Comparison of ENCODE assay signal across 8 cellular contexts in genomic region chr2:71226391-71226964, GRCh38. TPM values are rescaled to one million over a fixed set of nuclear protein-coding genes. Genes with fewer than 3 reads are reported as not detected.
A peak's percentile ranks its signal among the peaks of the same experiment; 100 is the strongest.
DNase-seq lines count a peak whose midpoint lies in the region; ATAC-seq and TF ChIP-seq lines count a peak whose summit lies in the region.

No MANE protein-coding gene starts in this region.

- no peak for TF ChIP-seq POLR2A in breast epithelium (IDR thresholded peaks at IDR 0.05)

- H3K27ac ChIP-seq in ACC112 (ENCODE audit: low read depth, low read length) = no peak overlapping the region
- peak overlapping the region; percentile 90 to 93 for H3K27ac ChIP-seq in breast epithelium

- peaks cover 3% of the 10 kb centered on the region for H3K4me1 ChIP-seq in ACC112 (ENCODE audit: control insufficient read depth, insufficient read depth, low read length, unreplicated experiment)
- no peaks in the 10 kb centered on the region for H3K4me1 ChIP-seq in breast epithelium

- H2AFZ ChIP-seq in ACC112 (ENCODE audit: low read length, unreplicated experiment) = peak overlapping the region; percentile 85

- H3K9me3 ChIP-seq in breast epithelium = no peaks in the 10 kb centered on the region

- no peaks in the 10 kb centered on the region for H3K36me3 ChIP-seq in ACC112 (ENCODE audit: insufficient read depth, low read length)
- H3K36me3 ChIP-seq in breast epithelium = no peaks in the 10 kb centered on the region
- H3K36me3 ChIP-seq in kidney epithelial cell (ENCODE audit: control insufficient read depth, insufficient read depth, low read length) = no peaks in the 10 kb centered on the region

- ATAC-seq in GM19035 (IDR thresholded peaks at IDR 0.05; ENCODE audit: unreplicated experiment) (peak; percentile 13), HG03521 (IDR thresholded peaks at IDR 0.05; ENCODE audit: unreplicated experiment) (peak; percentile 1)

- H3K4me3 ChIP-seq in ACC112 (ENCODE audit: low read depth, low read length) (peak overlapping the region; percentile 76), breast epithelium (peak overlapping the region; percentile 65 to 98 (median 83)), kidney epithelial cell (ENCODE audit: low read depth, low read length) (peak overlapping the region; percentile 50)

- H3K79me2 ChIP-seq in ACC112 (ENCODE audit: control insufficient read depth, insufficient read depth, low read length, unreplicated experiment) = no peaks in the 10 kb centered on the region

- H3K27me3 ChIP-seq in ACC112 (ENCODE audit: insufficient read depth, low read length) (peaks cover 53% of the 10 kb centered on the region), breast epithelium (no peaks in the 10 kb centered on the region), kidney epithelial cell (ENCODE audit: control insufficient read depth, insufficient read depth, low read length) (no peaks in the 10 kb centered on the region)

- intact Hi-C loops in breast epithelium (cut with DNase I; ENCODE audit: low total_unique reads) = no loop called here

- no peak for TF ChIP-seq CTCF in breast epithelium (IDR thresholded peaks at IDR 0.05)
- peak; percentile 5 for TF ChIP-seq CTCF in kidney epithelial cell (IDR thresholded peaks at IDR 0.05; ENCODE audit: insufficient read depth, low read length, poor library complexity, severe bottlenecking)

- DNase-seq in SHP77 treated with DMSO at 0.1 percent for 48 hours (lab: John Stamatoyannopoulos, UW) = peak; percentile 22
- DNase-seq in breast epithelium (ENCODE audit: low spot score in 2 of 2) = peak; percentile 48 to 58
- DNase-seq in kidney epithelial cell (ENCODE audit: low read depth) = no peak
- peak; percentile 6 for DNase-seq in stimulated activated CD4-positive, alpha-beta T cell treated with anti-CD3 and anti-CD28 coated beads, Interleukin-1b, Interleukin-23, amount 100 ng/mL, for 48 hours
- DNase-seq in NCI-H1694 (lab: John Stamatoyannopoulos, UW) = no peak

RNA-seq across cellular contexts. Expression of gene PAIP2B, which starts 0.4 kb away (rescaled TPM):
- total RNA-seq in breast epithelium (10 to 100 TPM in 1 of 3 donors, 1 to 10 TPM in 2; 6.9 to 13.0 (median 9.0) TPM), kidney epithelial cell (1.9 and 2.9 TPM in 2 replicates)

Comparison
In these comparisons a context has a peak if more than half of its experiments do, and no peak if none do; other contexts are left out.
1. DNase-seq: peak in SHP77 treated with DMSO at 0.1 percent for 48 hours (single experiment), breast epithelium (2 of 2) and stimulated activated CD4-positive, alpha-beta T cell treated with anti-CD3 and anti-CD28 coated beads, Interleukin-1b, Interleukin-23, amount 100 ng/mL, for 48 hours (single experiment); none in kidney epithelial cell (single experiment) and NCI-H1694 (single experiment).
2. Peak in every context shown above with its lines, with median percentiles within 50 percentile points of each other: H3K4me3 ChIP-seq.